ENCODE assay signal across 23 cellular contexts in genomic region chr3:77605308-77605707, GRCh38.
"Had no signal": no experiment of that assay in that cellular context is flagged by ENCODE, and none has a peak within 500 bp of the region (broad histone marks: within the 10 kb centered on the region; RNA-seq: fewer than 3 reads in every experiment).

No MANE protein-coding gene starts in this region.

- H3K4me1 ChIP-seq: ascending aorta, prostate gland, testis had no signal

- H3K4me3 ChIP-seq: ascending aorta, mucosa of descending colon, prostate gland, testis had no signal

- H3K27ac Mint-ChIP-seq: activated naive CD4-positive, alpha-beta T cell treated with anti-CD3 and anti-CD28 coated beads, Interleukin-2, amount 50 U/mL, for 24 hours; activated T-cell treated with anti-CD3 and anti-CD28 coated beads, Interleukin-2, amount 50 U/mL, for 72 hours; memory B cell; naive B cell; type B pancreatic cell had no signal

- DNase-seq: activated CD4-positive, CD25-positive, alpha-beta regulatory T cell treated with anti-CD3 and anti-CD28 coated beads, Interleukin-2, amount 50 U/mL, for 72 hours; activated effector memory CD4-positive, alpha-beta T cell treated with anti-CD3 and anti-CD28 coated beads, Interleukin-2, amount 50 U/mL, for 16 hours; activated T-cell treated with anti-CD3 and anti-CD28 coated beads, Interleukin-2, amount 50 U/mL, for 72 hours; dermis blood vessel endothelial cell; effector memory CD4-positive, alpha-beta T cell; kidney; left ventricle myocardium superior; mucosa of descending colon; naive B cell; right cardiac atrium; small intestine; stimulated activated CD4-positive, alpha-beta T cell treated with anti-CD3 and anti-CD28 coated beads, Interleukin-15, amount 100 ng/mL, for 24 hours; stimulated activated CD4-positive, alpha-beta T cell treated with anti-CD3 and anti-CD28 coated beads, Interleukin-4, amount 100 ng/mL, for 1 hour; T-helper 1 cell; T1000; testis had no signal

- H3K36me3 ChIP-seq: ascending aorta, prostate gland had no signal

- H3K4me3 Mint-ChIP-seq: activated naive CD4-positive, alpha-beta T cell treated with anti-CD3 and anti-CD28 coated beads, Interleukin-2, amount 50 U/mL, for 24 hours; activated T-cell treated with anti-CD3 and anti-CD28 coated beads, Interleukin-2, amount 50 U/mL, for 72 hours; memory B cell; naive B cell; neural crest cell; type B pancreatic cell had no signal

- H3K27me3 ChIP-seq: ascending aorta, testis had no signal

- FAIRE-seq: endothelial cell of umbilical vein, small intestine had no signal

- H3K9me3 Mint-ChIP-seq: activated naive CD4-positive, alpha-beta T cell treated with anti-CD3 and anti-CD28 coated beads, Interleukin-2, amount 50 U/mL, for 24 hours had no signal

- ATAC-seq: activated T-cell treated with anti-CD3 and anti-CD28 coated beads, Interleukin-2, amount 50 U/mL, for 72 hours; left ventricle myocardium superior; right cardiac atrium had no signal

- H3K27ac ChIP-seq: ascending aorta, prostate gland, testis had no signal

- H3K9me3 ChIP-seq: ascending aorta, mucosa of descending colon, prostate gland, testis had no signal

- H3K4me1 Mint-ChIP-seq: activated naive CD4-positive, alpha-beta T cell treated with anti-CD3 and anti-CD28 coated beads, Interleukin-2, amount 50 U/mL, for 24 hours; memory B cell; naive B cell; neural crest cell had no signal

- H3K36me3 Mint-ChIP-seq: activated naive CD4-positive, alpha-beta T cell treated with anti-CD3 and anti-CD28 coated beads, Interleukin-2, amount 50 U/mL, for 24 hours; memory B cell; naive B cell had no signal

- H3K27me3 Mint-ChIP-seq: activated naive CD4-positive, alpha-beta T cell treated with anti-CD3 and anti-CD28 coated beads, Interleukin-2, amount 50 U/mL, for 24 hours; memory B cell; naive B cell; type B pancreatic cell had no signal
